Comparison of ENCODE assay signal across 25 cellular contexts in the genomic region with DNA sequence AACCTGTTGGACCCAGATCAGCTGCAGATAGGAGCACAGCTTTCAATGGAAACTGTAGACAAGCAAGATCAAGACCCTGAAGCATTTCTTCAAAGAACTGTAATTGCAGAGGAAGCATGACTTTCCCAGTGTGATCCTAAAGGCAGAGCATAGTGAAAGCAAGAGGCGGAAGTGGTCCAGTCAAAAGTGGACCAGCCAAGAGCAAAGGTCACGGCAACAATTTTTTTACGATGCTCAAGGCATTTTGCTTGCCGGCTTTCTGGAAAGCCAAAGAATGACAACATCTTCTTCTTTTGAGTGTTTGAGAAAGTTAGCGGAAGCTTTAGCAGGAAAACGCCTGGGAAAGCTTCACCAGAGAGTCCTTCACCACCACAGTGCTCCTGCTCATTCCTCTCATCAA.
"Had no signal": no experiment of that assay in that cellular context is flagged by ENCODE, and none has a peak within 500 bp of the region (broad histone marks: within the 10 kb centered on the region; RNA-seq: fewer than 3 reads in every experiment).

No MANE protein-coding gene starts in this region.

- H3K9me3 ChIP-seq: adrenal gland, body of pancreas, esophagus squamous epithelium, gastrocnemius medialis, psoas muscle, tibial nerve had no signal

- H3K9ac ChIP-seq: parathyroid adenoma had no signal

- H3K4me2 ChIP-seq: hepatocyte had no signal

- H2AFZ ChIP-seq: hepatocyte, parathyroid adenoma had no signal

- H3K4me1 Mint-ChIP-seq: naive B cell had no signal

- H3K27ac ChIP-seq: adrenal gland, body of pancreas, esophagus squamous epithelium, gastrocnemius medialis, hepatocyte, parathyroid adenoma, psoas muscle, tibial nerve, WERI-Rb-1 had no signal

- H3K79me2 ChIP-seq: hepatocyte, parathyroid adenoma had no signal

- H3K4me1 ChIP-seq: adrenal gland, body of pancreas, esophagus squamous epithelium, gastrocnemius medialis, parathyroid adenoma, psoas muscle, tibial nerve had no signal

- H3K4me3 Mint-ChIP-seq: activated naive CD8-positive, alpha-beta T cell treated with anti-CD3 and anti-CD28 coated beads for 36 hours; naive B cell; nephron progenitor cell had no signal

- H3K27me3 ChIP-seq: body of pancreas, hepatocyte, tibial nerve had no signal

- H3K36me3 Mint-ChIP-seq: activated naive CD8-positive, alpha-beta T cell treated with anti-CD3 and anti-CD28 coated beads for 36 hours; naive B cell had no signal

- DNase-seq: activated CD4-positive, alpha-beta T cell treated with anti-CD3 and anti-CD28 coated beads for 48 hours; activated CD4-positive, alpha-beta T cell treated with anti-CD3 and anti-CD28 coated beads, Interleukin-2, amount 50 U/mL, for 48 hours; activated CD8-positive, alpha-beta memory T cell treated with anti-CD3 and anti-CD28 coated beads for 24 hours; activated effector memory CD4-positive, alpha-beta T cell treated with Interleukin-2 at 50 U/mL for 16 hours; activated naive CD4-positive, alpha-beta T cell treated with Interleukin-2 at 50 U/mL for 16 hours; activated naive CD8-positive, alpha-beta T cell treated with anti-CD3 and anti-CD28 coated beads for 36 hours; adrenal gland; aorta; body of pancreas; dermis blood vessel endothelial cell; effector CD4-positive, alpha-beta T cell; esophagus squamous epithelium; gastrocnemius medialis; naive B cell; nephron progenitor cell; occipital lobe; psoas muscle; stimulated activated CD4-positive, alpha-beta T cell treated with anti-CD3 and anti-CD28 coated beads, Interleukin-15, amount 100 ng/mL, for 24 hours; stimulated activated CD4-positive, alpha-beta T cell treated with anti-CD3 and anti-CD28 coated beads, Interleukin-2, amount 100 ng/mL, for 24 hours; stimulated activated naive CD4-positive, alpha-beta T cell treated with Interleukin-2 at 50 U/mL for 16 hours; WERI-Rb-1 had no signal

- H3K27ac Mint-ChIP-seq: activated naive CD8-positive, alpha-beta T cell treated with anti-CD3 and anti-CD28 coated beads for 36 hours; naive B cell; nephron progenitor cell had no signal

- H3K9me3 Mint-ChIP-seq: activated naive CD8-positive, alpha-beta T cell treated with anti-CD3 and anti-CD28 coated beads for 36 hours; naive B cell; nephron progenitor cell had no signal

- H3K36me3 ChIP-seq: adrenal gland, esophagus squamous epithelium, gastrocnemius medialis, tibial nerve, WERI-Rb-1 had no signal

- H3K4me3 ChIP-seq: adrenal gland, body of pancreas, esophagus squamous epithelium, gastrocnemius medialis, hepatocyte, lung, psoas muscle, tibial nerve had no signal
